ENCODE assay signal across 18 cellular contexts in genomic region chr4:90165883-90166282, GRCh38. TPM values are rescaled to one million over a fixed set of nuclear protein-coding genes. Genes with fewer than 3 reads are reported as not detected.
DNase-seq lines count a peak whose midpoint lies in the region; ATAC-seq and TF ChIP-seq lines count a peak whose summit lies in the region.
"Had no signal": no experiment of that assay in that cellular context is flagged by ENCODE, and none has a peak within 500 bp of the region (broad histone marks: within the 10 kb centered on the region; RNA-seq: fewer than 3 reads in every experiment).

No MANE protein-coding gene starts in this region.

- WGBS in smooth muscle cell (ENCODE audit: low lambda C conversion rate): 89% methylated on average over 5 of the region's 5 CpGs

- H3K9ac ChIP-seq in smooth muscle cell (ENCODE audit: low read depth): no peak overlapping the region

- H3K27me3 ChIP-seq in smooth muscle cell (ENCODE audit: low read depth): no peaks in the 10 kb centered on the region
- H3K27me3 ChIP-seq: left lung, right atrium auricular region had no signal

- ATAC-seq in GM18499 (IDR thresholded peaks at IDR 0.05; ENCODE audit: insufficient read depth, unreplicated experiment) (peak; percentile 96), GM19463 (IDR thresholded peaks at IDR 0.05; ENCODE audit: unreplicated experiment) (peak; percentile 85), HG02759 (IDR thresholded peaks at IDR 0.05; ENCODE audit: unreplicated experiment) (peak; percentile 94), HG03432 (IDR thresholded peaks at IDR 0.05; ENCODE audit: unreplicated experiment) (peak; percentile 99)
- ATAC-seq: left lung, SK-N-SH treated with all-trans-retinoic acid at 6 μM for 48 hours had no signal

- H3K4me2 ChIP-seq in smooth muscle cell: no peak overlapping the region

- H4K20me1 ChIP-seq in smooth muscle cell (ENCODE audit: low read depth): no peaks in the 10 kb centered on the region

- no peak overlapping the region for H2AFZ ChIP-seq in smooth muscle cell (ENCODE audit: low read depth)

- TF ChIP-seq CTCF in smooth muscle cell (IDR thresholded peaks at IDR 0.05; ENCODE audit: borderline replicate concordance, insufficient read depth, poor library complexity, severe bottlenecking): no peak

- H3K9me3 ChIP-seq in smooth muscle cell (replicated peaks; ENCODE audit: low read depth): no peaks in the 10 kb centered on the region
- H3K9me3 ChIP-seq: left lung, right atrium auricular region had no signal

- H3K4me1 ChIP-seq in smooth muscle cell (ENCODE audit: low read depth): no peaks in the 10 kb centered on the region
- H3K4me1 ChIP-seq: left lung, right atrium auricular region had no signal

- no peak overlapping the region for H3K4me3 ChIP-seq in smooth muscle cell
- H3K4me3 ChIP-seq: left lung, right atrium auricular region had no signal

- H3F3A ChIP-seq in smooth muscle cell (ENCODE audit: low read depth): no peaks in the 10 kb centered on the region

- H3K27ac ChIP-seq in smooth muscle cell (ENCODE audit: low read depth): no peak overlapping the region
- H3K27ac ChIP-seq: epithelial cell of prostate, left lung, right atrium auricular region had no signal

- no peak for DNase-seq in smooth muscle cell (lab: John Stamatoyannopoulos, UW; ENCODE audit: unreplicated experiment)
- no peak for DNase-seq in NCI-H748 (lab: John Stamatoyannopoulos, UW; ENCODE audit: unreplicated experiment)
- DNase-seq in DMS79 (lab: John Stamatoyannopoulos, UW): no peak
- DNase-seq in COLO829 (ENCODE audit: low spot score): no peak
- DNase-seq: activated CD4-positive, alpha-beta T cell treated with anti-CD3 and anti-CD28 coated beads, Interleukin-2, amount 50 U/mL, for 1 hour; CD4-positive, alpha-beta memory T cell; HFFc6; left lung; NCI-H2081 treated with DMSO at 0.1 percent for 48 hours; NCI-H526 treated with DMSO at 0.1 percent for 48 hours; nucleus accumbens had no signal

- no peaks in the 10 kb centered on the region for H3K79me2 ChIP-seq in smooth muscle cell (ENCODE audit: low read depth)

- H3K36me3 ChIP-seq in smooth muscle cell (ENCODE audit: low read depth): no peaks in the 10 kb centered on the region
- H3K36me3 ChIP-seq: left lung, right atrium auricular region had no signal

RNA-seq across cellular contexts. Expression of gene CCSER1, which starts 38.7 kb away (rescaled TPM):
- 0.76 and 1.0 TPM in 2 replicates for total RNA-seq in smooth muscle cell
- 0.58 TPM in 1 of 2 replicates, not detected in the other for polyA plus RNA-seq in smooth muscle cell
- total RNA-seq: HFFc6 had no signal
